Comparison of ENCODE assay signal across 1 cellular context in the genomic region with DNA sequence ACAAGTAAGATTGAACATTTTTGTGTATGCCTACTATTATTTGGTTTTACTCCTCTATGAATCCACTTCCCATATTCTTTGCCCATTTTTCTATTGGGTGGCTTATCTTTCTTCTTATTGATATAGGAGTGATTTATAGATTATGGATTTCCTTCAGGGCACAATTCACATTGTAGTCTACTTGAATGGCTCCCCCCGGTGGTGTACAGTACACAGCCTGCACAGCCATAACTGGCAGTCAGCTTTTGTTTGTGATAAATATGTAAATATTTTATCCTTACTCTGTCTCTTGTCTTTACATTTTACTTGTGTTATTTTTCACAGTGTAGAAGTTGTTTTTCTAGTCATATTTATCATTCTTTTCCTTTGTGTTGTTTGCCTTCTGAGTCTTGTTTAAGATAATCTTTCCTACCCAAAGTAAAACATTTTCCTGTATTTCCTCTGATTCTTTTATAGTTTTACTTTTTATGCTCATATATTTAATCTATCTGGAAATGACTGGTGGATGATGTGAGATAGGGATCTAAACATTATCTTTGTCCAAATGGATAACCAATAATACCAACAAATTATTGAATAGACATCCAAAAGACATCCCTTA.
A peak's percentile ranks its signal among the peaks of the same experiment; 100 is the strongest.
TF ChIP-seq lines count a peak whose summit lies in the region.

No MANE protein-coding gene starts in this region.

TF ChIP-seq in GM12878, 131 proteins besides CTCF, POLR2A, EP300 and RAD21 (continued from another document):
- TF ChIP-seq, protein P1, sequence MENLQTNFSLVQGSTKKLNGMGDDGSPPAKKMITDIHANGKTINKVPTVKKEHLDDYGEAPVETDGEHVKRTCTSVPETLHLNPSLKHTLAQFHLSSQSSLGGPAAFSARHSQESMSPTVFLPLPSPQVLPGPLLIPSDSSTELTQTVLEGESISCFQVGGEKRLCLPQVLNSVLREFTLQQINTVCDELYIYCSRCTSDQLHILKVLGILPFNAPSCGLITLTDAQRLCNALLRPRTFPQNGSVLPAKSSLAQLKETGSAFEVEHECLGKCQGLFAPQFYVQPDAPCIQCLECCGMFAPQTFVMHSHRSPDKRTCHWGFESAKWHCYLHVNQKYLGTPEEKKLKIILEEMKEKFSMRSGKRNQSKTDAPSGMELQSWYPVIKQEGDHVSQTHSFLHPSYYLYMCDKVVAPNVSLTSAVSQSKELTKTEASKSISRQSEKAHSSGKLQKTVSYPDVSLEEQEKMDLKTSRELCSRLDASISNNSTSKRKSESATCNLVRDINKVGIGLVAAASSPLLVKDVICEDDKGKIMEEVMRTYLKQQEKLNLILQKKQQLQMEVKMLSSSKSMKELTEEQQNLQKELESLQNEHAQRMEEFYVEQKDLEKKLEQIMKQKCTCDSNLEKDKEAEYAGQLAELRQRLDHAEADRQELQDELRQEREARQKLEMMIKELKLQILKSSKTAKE (IDR thresholded peaks at IDR 0.05; ENCODE audit: low read depth, poor library complexity, severe bottlenecking): no peak
- TF ChIP-seq SMC3 (IDR thresholded peaks at IDR 0.05; ENCODE audit: borderline replicate concordance, low read length): peak; percentile 30; the same call in 1 of the 2 replicates
